ENCODE assay signal across 10 cellular contexts in genomic region chr2:235614900-235615712, GRCh38.
DNase-seq lines count a peak whose midpoint lies in the region; ATAC-seq, FAIRE-seq and TF ChIP-seq lines count a peak whose summit lies in the region.
"Had no signal": no experiment of that assay in that cellular context is flagged by ENCODE, and none has a peak within 500 bp of the region (broad histone marks: within the 10 kb centered on the region; RNA-seq: fewer than 3 reads in every experiment).

No MANE protein-coding gene starts in this region.

- WGBS in small intestine, 3 donors, result 31 to 46% (median 42%) methylated on average over 11 of the region's 11 CpGs

- peak; percentile 40 for DNase-seq in H54 (ENCODE audit: insufficient read length, low spot score)
- DNase-seq in astrocyte of the cerebellum (ENCODE audit: low read depth), result peak; percentile 51
- DNase-seq in hippocampal formation (lab: John Stamatoyannopoulos, UW), result peak; percentile 88 to 94
- peak; percentile 23 for DNase-seq in small intestine
- DNase-seq in UCSD-AML1 (lab: John Stamatoyannopoulos, UW; ENCODE audit: unreplicated experiment), result no peak
- DNase-seq in activated CD8-positive, alpha-beta memory T cell treated with anti-CD3 and anti-CD28 coated beads for 24 hours, result no peak
- DNase-seq: activated CD4-positive, CD25-positive, alpha-beta regulatory T cell treated with anti-CD3 and anti-CD28 coated beads, Interleukin-2, amount 50 U/mL, for 72 hours; stimulated activated naive CD4-positive, alpha-beta T cell treated with Interleukin-2 at 50 U/mL for 16 hours had no signal

- in situ Hi-C loops in astrocyte of the cerebellum (cut with HindIII; ENCODE audit: low sequenced_read_pairs), result loop anchor here (5.0 kb wide), 1 partner anchor 52 kb away; no protein-coding TSS in a partner anchor

- FAIRE-seq in H54 (lab: Jason Lieb, UNC) (peak; percentile 43), small intestine (lab: Jason Lieb, UNC) (no peak)

- H3K27me3 ChIP-seq in small intestine (ENCODE audit: control insufficient read depth in 2 of 2, insufficient read depth in 2 of 2, low read length in 2 of 2), result no peaks in the 10 kb centered on the region

- H3K4me3 ChIP-seq in astrocyte of the cerebellum (ENCODE audit: low read depth, low read length), result no peak overlapping the region
- H3K4me3 ChIP-seq in small intestine (ENCODE audit: low read depth in 1 of 2, low read length in 2 of 2), result no peak overlapping the region

- ATAC-seq in activated CD4-positive, CD25-positive, alpha-beta regulatory T cell treated with anti-CD3 and anti-CD28 coated beads, Interleukin-2, amount 50 U/mL, for 24 hours, result no peak
- ATAC-seq in GM18907 (IDR thresholded peaks at IDR 0.05; ENCODE audit: unreplicated experiment), result no peak

- H3K27ac ChIP-seq in small intestine (ENCODE audit: low read depth in 1 of 2, low read length in 1 of 2), result peak overlapping the region in 1 of 2 donors; percentile 15

- no peak for TF ChIP-seq POLR2A in H54 (IDR thresholded peaks at IDR 0.05; ENCODE audit: low read depth, low read length)

- H3K9me3 ChIP-seq in small intestine (ENCODE audit: control insufficient read depth, low read depth), result no peaks in the 10 kb centered on the region

- H3K36me3 ChIP-seq in small intestine (ENCODE audit: control insufficient read depth in 2 of 2, insufficient read depth in 2 of 2, low read length in 2 of 2), result no peaks in the 10 kb centered on the region

- no peak for TF ChIP-seq CTCF in astrocyte of the cerebellum (IDR thresholded peaks at IDR 0.05; ENCODE audit: low read depth, low read length, missing control alignments)

- peaks cover 3 to 4% of the 10 kb centered on the region in 2 donors for H3K4me1 ChIP-seq in small intestine (ENCODE audit: control insufficient read depth in 2 of 2, insufficient read depth in 1 of 2, low read depth in 1 of 2, low read length in 1 of 2)

Comparison
In these comparisons a context has a peak if more than half of its experiments do, and no peak if none do; other contexts are left out.
1. DNase-seq: peak in H54 (single experiment), astrocyte of the cerebellum (single experiment), hippocampal formation (2 of 2) and small intestine (single experiment); none in UCSD-AML1 (single experiment) and activated CD8-positive, alpha-beta memory T cell treated with anti-CD3 and anti-CD28 coated beads for 24 hours (single experiment).